In the genomic region with DNA sequence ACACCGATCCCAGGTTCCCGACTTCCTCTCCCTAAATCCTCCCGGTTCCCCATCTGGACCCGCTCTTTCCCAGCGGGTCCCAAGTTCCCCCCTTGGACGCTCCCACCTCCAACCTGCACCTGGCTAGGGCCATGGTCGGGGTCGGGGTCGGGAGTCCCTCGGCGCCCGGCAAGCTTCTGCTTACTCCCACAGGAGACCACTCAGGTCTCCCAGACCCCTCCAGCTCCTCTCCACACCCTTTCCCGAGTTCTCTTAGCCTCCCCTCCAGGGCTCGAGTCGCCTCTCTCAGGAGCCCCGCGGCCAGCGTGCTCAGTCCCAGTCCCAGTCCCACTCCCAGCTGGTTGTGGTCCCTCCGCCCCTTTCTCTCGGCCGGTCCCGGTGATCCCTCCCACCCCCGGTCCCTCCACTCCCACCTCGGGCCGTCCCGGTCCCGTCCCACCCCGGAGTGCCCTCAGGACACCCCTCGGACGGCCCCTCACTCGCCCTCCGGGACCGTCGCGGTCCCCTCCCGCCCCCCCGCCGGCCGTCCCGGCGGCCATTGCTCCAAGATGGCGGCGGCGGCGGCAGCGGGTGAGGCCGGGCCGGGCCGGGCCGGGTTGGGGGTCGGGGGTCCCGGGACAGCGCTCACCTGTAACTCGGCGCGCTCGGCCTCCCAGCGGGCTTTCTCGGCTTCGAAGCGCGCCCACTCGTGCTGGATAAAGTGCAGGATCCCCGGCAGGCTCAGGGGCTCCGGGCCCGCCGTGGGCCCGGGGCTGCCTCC, we compare ENCODE assay signal across 8 cellular contexts. TPM values are rescaled to one million over a fixed set of nuclear protein-coding genes. Genes with fewer than 3 reads are reported as not detected.
DNase-seq lines count a peak whose midpoint lies in the region; ATAC-seq and TF ChIP-seq lines count a peak whose summit lies in the region.

A gene with protein sequence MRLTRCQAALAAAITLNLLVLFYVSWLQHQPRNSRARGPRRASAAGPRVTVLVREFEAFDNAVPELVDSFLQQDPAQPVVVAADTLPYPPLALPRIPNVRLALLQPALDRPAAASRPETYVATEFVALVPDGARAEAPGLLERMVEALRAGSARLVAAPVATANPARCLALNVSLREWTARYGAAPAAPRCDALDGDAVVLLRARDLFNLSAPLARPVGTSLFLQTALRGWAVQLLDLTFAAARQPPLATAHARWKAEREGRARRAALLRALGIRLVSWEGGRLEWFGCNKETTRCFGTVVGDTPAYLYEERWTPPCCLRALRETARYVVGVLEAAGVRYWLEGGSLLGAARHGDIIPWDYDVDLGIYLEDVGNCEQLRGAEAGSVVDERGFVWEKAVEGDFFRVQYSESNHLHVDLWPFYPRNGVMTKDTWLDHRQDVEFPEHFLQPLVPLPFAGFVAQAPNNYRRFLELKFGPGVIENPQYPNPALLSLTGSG (plus strand): TSS at position 537 of the 760 bp plus-strand sequence. CDS start 9,394 bp downstream, outside the sequence.

- H3K9me3 Mint-ChIP-seq in CD8-positive, alpha-beta T cell = no peaks in the 10 kb centered on the region

- BruUV-seq in HCT116 (replicated peaks; lab: Mats Ljungman, UMichigan) = no TSS peak

- no peak for TF ChIP-seq RAD21 in HCT116 (IDR thresholded peaks at IDR 0.05; ENCODE audit: low read depth)

- CTCF ChIA-PET in CD8-positive, alpha-beta T cell (lab: Charles Lee) = interaction anchor here (0.5 to 2.8 kb wide), 5 partner anchors 16 to 95 kb away, joined by 3 to 10 read pairs (median 3); no protein-coding TSS in a partner anchor
- CTCF ChIA-PET in HCT116 (lab: Charles Lee) = interaction anchor here (1.0 kb wide), 1 partner anchor 8 kb away, joined by 3 read pairs; no protein-coding TSS in a partner anchor

- peak in 4 of 7 experiments; percentile 37 to 61 (median 38) for DNase-seq in CD8-positive, alpha-beta T cell
- DNase-seq in HCT116 (ENCODE audit: low read depth, low spot score) (no peak), RWPE2 (ENCODE audit: low spot score) (peak; percentile 61), body of pancreas (peak in 1 of 4 donors; percentile 35), iPS-NIHi7 (ENCODE audit: extremely low spot score) (peak; percentile 55), spleen (peak; percentile 89)
- DNase-seq in NK-92 treated with Interleukin-12 subunit alpha and Interleukin-12 subunit beta, amount 100 ng/mL, for 24 hours (lab: John Stamatoyannopoulos, UW) = no peak

- intact Hi-C loops in CD8-positive, alpha-beta T cell (cut with DNase I, micrococcal nuclease) = loop anchor here (1.0 to 2.0 kb wide), 3 partner anchors 28 to 145 kb away; a partner anchor contains a TSS
- intact Hi-C loops in HCT116 (cut with micrococcal nuclease) = loop anchor here (2.0 kb wide), 1 partner anchor 217 kb away; no protein-coding TSS in a partner anchor
- intact Hi-C loops in body of pancreas (cut with DNase I) = no loop called here
- intact Hi-C loops in spleen (cut with DNase I; ENCODE audit: low total_unique reads) = no loop called here

- peak within 1 kb of the TSS; percentile 79 for H3K4me3 ChIP-seq in CD8-positive, alpha-beta T cell (ENCODE audit: low read depth, low read length)
- H3K4me3 ChIP-seq in HCT116 (replicated peaks in 1 of 2; ENCODE audit: low read depth in 1 of 2, low read length in 2 of 2) = peak within 1 kb of the TSS; percentile 98 to 99
- H3K4me3 ChIP-seq in RWPE2 (ENCODE audit: severe bottlenecking) = peak within 1 kb of the TSS; percentile 100
- peak within 1 kb of the TSS; percentile 96 to 99 for H3K4me3 ChIP-seq in body of pancreas
- peak within 1 kb of the TSS; percentile 82 to 99 (median 90) for H3K4me3 ChIP-seq in spleen

- peaks cover 33% of the 10 kb centered on the region for H3K4me1 ChIP-seq in CD8-positive, alpha-beta T cell (ENCODE audit: insufficient read depth, low read length)
- H3K4me1 ChIP-seq in HCT116 (ENCODE audit: control insufficient read depth in 1 of 2, insufficient read depth in 2 of 2, low read length in 2 of 2) (peaks cover 5 to 20% of the 10 kb centered on the region in 2 experiments), RWPE2 (ENCODE audit: insufficient read depth, poor library complexity, severe bottlenecking) (no peaks in the 10 kb centered on the region), body of pancreas (peaks cover 28% of the 10 kb centered on the region), spleen (peaks cover 40 to 87% (median 65%) of the 10 kb centered on the region in 6 donors)

- H3K4me3 Mint-ChIP-seq in CD8-positive, alpha-beta T cell = peak within 1 kb of the TSS; percentile 89

- no peaks in the 10 kb centered on the region for H3K9me2 ChIP-seq in HCT116 (ENCODE audit: insufficient read depth)

- TF ChIP-seq CTCF in CD8-positive, alpha-beta T cell (IDR thresholded peaks at IDR 0.05) = no peak
- TF ChIP-seq CTCF in HCT116 (IDR thresholded peaks at IDR 0.05 in 2 of 3, conservative IDR thresholded peaks at IDR 0.05 in 1 of 3; ENCODE audit: borderline replicate concordance in 1 of 3, insufficient read depth in 1 of 3, low read depth in 2 of 3, low read length in 2 of 3) = no peak
- no peak for TF ChIP-seq CTCF in RWPE2 (IDR thresholded peaks at IDR 0.05; ENCODE audit: poor library complexity, severe bottlenecking)
- no peak for TF ChIP-seq CTCF in body of pancreas (IDR thresholded peaks at IDR 0.05)
- TF ChIP-seq CTCF in spleen (IDR thresholded peaks at IDR 0.05 in 8 of 11, conservative IDR thresholded peaks at IDR 0.05 in 3 of 11) = no peak

- RAD21 ChIA-PET in HCT116 (lab: Charles Lee; ENCODE audit: low non-redundant PET in 1 of 2, low total read pairs in 2 of 2, uncharacterized antibody in 2 of 2, unreplicated experiment in 2 of 2) = interaction anchor here in 1 of 2 experiments (0.7 kb wide), 1 partner anchor 682 kb away, joined by 3 read pairs; no protein-coding TSS in a partner anchor

- TF ChIP-seq POLR2A in HCT116 (IDR thresholded peaks at IDR 0.05; ENCODE audit: borderline replicate concordance, extremely low read depth, insufficient read depth, insufficient read length) = no peak
- peak in 1 of 3 donors; percentile 26 for TF ChIP-seq POLR2A in body of pancreas (IDR thresholded peaks at IDR 0.05)
- no peak for TF ChIP-seq POLR2A in spleen (IDR thresholded peaks at IDR 0.05)

- H3K36me3 ChIP-seq in CD8-positive, alpha-beta T cell (ENCODE audit: insufficient read depth, low read length) = peaks cover 7% of the 10 kb centered on the region
- H3K36me3 ChIP-seq in HCT116 (ENCODE audit: control insufficient read depth in 1 of 2, insufficient read depth in 2 of 2, low read length in 2 of 2) (peaks cover 4 to 10% of the 10 kb centered on the region in 2 experiments; a peak in 2 of 4 replicates), RWPE2 (ENCODE audit: low read depth) (peaks cover 36% of the 10 kb centered on the region), body of pancreas (replicated peaks in 1 of 2; ENCODE audit: insufficient read depth in 1 of 2, low read depth in 2 of 2) (no peaks in the 10 kb centered on the region), spleen (peaks cover 0 to 44% (median 2%) of the 10 kb centered on the region in 6 donors)

- H3K36me3 Mint-ChIP-seq in CD8-positive, alpha-beta T cell = peaks cover 25% of the 10 kb centered on the region

- H2AFZ ChIP-seq in HCT116 (ENCODE audit: low read depth, low read length, poor library complexity, severe bottlenecking) = no peak within 1 kb of the TSS

- H3K27ac Mint-ChIP-seq in CD8-positive, alpha-beta T cell = peak within 1 kb of the TSS; percentile 88

- H3K27ac ChIP-seq in CD8-positive, alpha-beta T cell (ENCODE audit: low read depth, low read length) = peak within 1 kb of the TSS; percentile 61
- H3K27ac ChIP-seq in HCT116 (ENCODE audit: low read depth, low read length) (peak within 1 kb of the TSS; percentile 95), RWPE2 (ENCODE audit: poor library complexity, severe bottlenecking) (peak within 1 kb of the TSS; percentile 83), body of pancreas (peak within 1 kb of the TSS in 3 of 4 donors; percentile 72 to 84 (median 84)), spleen (peak within 1 kb of the TSS; percentile 82 to 97 (median 92))

- ATAC-seq in CD8-positive, alpha-beta T cell = peak; percentile 53
- peak; percentile 62 for ATAC-seq in HCT116
- ATAC-seq in RWPE2 (ENCODE audit: low read depth) = peak; percentile 51
- peak; percentile 62 for ATAC-seq in body of pancreas
- no peak for ATAC-seq in HG03565 (IDR thresholded peaks at IDR 0.05; ENCODE audit: unreplicated experiment)

- 1% methylated on average over 20 to 33 of the region's 68 CpGs for WGBS in body of pancreas, 2 donors
- WGBS in spleen, 5 donors = 1% methylated on average over 32 to 68 of the region's 68 CpGs

- H3K79me2 ChIP-seq in HCT116 (ENCODE audit: insufficient read depth, low read length) = peaks cover 54% of the 10 kb centered on the region

- H4K20me1 ChIP-seq in HCT116 (ENCODE audit: insufficient read depth) = peaks cover 7% of the 10 kb centered on the region; the same call in 1 of the 2 replicates

- POLR2A ChIA-PET in CD8-positive, alpha-beta T cell (lab: Charles Lee) = no interaction called here
- POLR2A ChIA-PET in HCT116 (lab: Charles Lee) = interaction anchor here (0.7 to 1.7 kb wide), 2 partner anchors 19 to 28 kb away, joined by 3 to 4 read pairs; no protein-coding TSS in a partner anchor

- peak within 1 kb of the TSS; percentile 98 for H3K4me2 ChIP-seq in HCT116 (ENCODE audit: low read length)

- H3K9me3 ChIP-seq in CD8-positive, alpha-beta T cell (ENCODE audit: low read length) = no peaks in the 10 kb centered on the region
- no peaks in the 10 kb centered on the region for H3K9me3 ChIP-seq in HCT116 (ENCODE audit: control insufficient read depth in 1 of 2, insufficient read depth in 1 of 2, low read depth in 1 of 2, low read length in 2 of 2)
- H3K9me3 ChIP-seq in RWPE2 (ENCODE audit: severe bottlenecking) = no peaks in the 10 kb centered on the region
- H3K9me3 ChIP-seq in body of pancreas = no peaks in the 10 kb centered on the region
- no peaks in the 10 kb centered on the region for H3K9me3 ChIP-seq in spleen

- H3K27me3 ChIP-seq in CD8-positive, alpha-beta T cell (ENCODE audit: insufficient read depth, low read length) = no peaks in the 10 kb centered on the region
- H3K27me3 ChIP-seq in HCT116 (ENCODE audit: insufficient read depth, low read length) (no peaks in the 10 kb centered on the region), RWPE2 (ENCODE audit: insufficient read depth, poor library complexity, severe bottlenecking) (no peaks in the 10 kb centered on the region), body of pancreas (no peaks in the 10 kb centered on the region), spleen (replicated peaks in 1 of 7) (no peaks in the 10 kb centered on the region)

- peak within 1 kb of the TSS; percentile 98 for H3K9ac ChIP-seq in HCT116 (ENCODE audit: low read length)

- H3K4me1 Mint-ChIP-seq in CD8-positive, alpha-beta T cell (ENCODE audit: low read depth) = peaks cover 55% of the 10 kb centered on the region

- no peaks in the 10 kb centered on the region for H3K27me3 Mint-ChIP-seq in CD8-positive, alpha-beta T cell (ENCODE audit: low read depth)

TF ChIP-seq in HCT116, 20 proteins besides CTCF, POLR2A, EP300 and RAD21 (continues in another document):
- TF ChIP-seq ZFX (IDR thresholded peaks at IDR 0.05) (peak; percentile 96; the same call in 1 of the 2 replicates), SIN3A (IDR thresholded peaks at IDR 0.05; ENCODE audit: low read depth) (no peak)

RNA-seq across cellular contexts. Expression of the gene that starts here (rescaled TPM):
- 10 to 100 TPM; 23.2 to 25.4 TPM for total RNA-seq in CD8-positive, alpha-beta T cell
- total RNA-seq in HCT116 (2021; ENCODE audit: unreplicated experiment) = 19.4 TPM
- polyA plus RNA-seq in HCT116 (2012) = 9.0 and 13.3 TPM in 2 replicates
- 10 to 100 TPM in 1 of 2 donors, 1 to 10 TPM in 1; 8.8 to 13.2 TPM for total RNA-seq in body of pancreas
- 10 to 100 TPM; 15.4 to 24.8 (median 19.3) TPM for total RNA-seq in spleen
- 10 to 100 TPM in 1 of 3 donors, 1 to 10 TPM in 2; 5.3 to 13.0 (median 9.8) TPM for polyA plus RNA-seq in spleen

Comparison
In these comparisons a context has a peak if more than half of its experiments do, and no peak if none do; other contexts are left out.
1. DNase-seq: peak in CD8-positive, alpha-beta T cell (4 of 7), RWPE2 (single experiment), iPS-NIHi7 (single experiment) and spleen (single experiment); none in HCT116 (single experiment) and NK-92 treated with Interleukin-12 subunit alpha and Interleukin-12 subunit beta, amount 100 ng/mL, for 24 hours (single experiment).
2. intact Hi-C loops: an anchor here in CD8-positive, alpha-beta T cell (1.0 to 2.0 kb wide) and HCT116 (2.0 kb wide); none called in body of pancreas and spleen.
3. Peak in every context shown above with its lines, with median percentiles within 50 percentile points of each other: H3K27ac ChIP-seq and H3K4me3 ChIP-seq.